Comparison of ENCODE assay signal across 8 cellular contexts in genomic region chr19:2782357-2782935, GRCh38. TPM values are rescaled to one million over a fixed set of nuclear protein-coding genes. Genes with fewer than 3 reads are reported as not detected.
DNase-seq lines count a peak whose midpoint lies in the region; ATAC-seq and TF ChIP-seq lines count a peak whose summit lies in the region.

No MANE protein-coding gene starts in this region.

- H3K4me1 ChIP-seq in left lung (peaks cover 26 to 55% of the 10 kb centered on the region in 2 donors), thymus (ENCODE audit: control insufficient read depth, insufficient read depth, low read length) (peaks cover 27% of the 10 kb centered on the region)

- no peaks in the 10 kb centered on the region for H3K9me3 Mint-ChIP-seq in activated T-cell treated with anti-CD3 and anti-CD28 coated beads, Interleukin-2, amount 50 U/mL, for 4 hours
- no peaks in the 10 kb centered on the region for H3K9me3 Mint-ChIP-seq in activated naive CD8-positive, alpha-beta T cell (ENCODE audit: low read depth)

- peak overlapping the region; percentile 82 to 91 for H3K27ac ChIP-seq in left lung
- peak overlapping the region; percentile 80 for H3K27ac ChIP-seq in thymus (ENCODE audit: low read depth)

- TF ChIP-seq CTCF in left lung (IDR thresholded peaks at IDR 0.05): peak in 1 of 2 donors; percentile 4

- peaks cover 0 to 13% of the 10 kb centered on the region in 2 donors for H3K36me3 ChIP-seq in left lung
- peaks cover 12% of the 10 kb centered on the region for H3K36me3 ChIP-seq in thymus (ENCODE audit: control insufficient read depth, insufficient read depth)

- 5% methylated on average over 24 of the region's 24 CpGs for WGBS in thymus

- no peak for DNase-seq in activated T-cell treated with anti-CD3 and anti-CD28 coated beads, Interleukin-2, amount 50 U/mL, for 4 hours
- DNase-seq in activated T-cell treated with anti-CD3 and anti-CD28 coated beads for 4 hours (no peak), left lung (no peak), EL (no peak), NCI-H1092 treated with DMSO at 0.1 percent for 48 hours (lab: John Stamatoyannopoulos, UW) (no peak)

- peak overlapping the region; percentile 91 for H3K4me3 Mint-ChIP-seq in activated T-cell treated with anti-CD3 and anti-CD28 coated beads, Interleukin-2, amount 50 U/mL, for 4 hours
- H3K4me3 Mint-ChIP-seq in activated naive CD8-positive, alpha-beta T cell: peak overlapping the region; percentile 94

- peak overlapping the region; percentile 96 to 97 for H3K4me3 ChIP-seq in left lung
- H3K4me3 ChIP-seq in thymus (ENCODE audit: low read length): peak overlapping the region; percentile 67

- intact Hi-C loops in left lung (cut with DNase I): no loop called here

- H3K4me1 Mint-ChIP-seq in activated T-cell treated with anti-CD3 and anti-CD28 coated beads, Interleukin-2, amount 50 U/mL, for 4 hours (ENCODE audit: low read depth): peaks cover 46% of the 10 kb centered on the region
- H3K4me1 Mint-ChIP-seq in activated naive CD8-positive, alpha-beta T cell (ENCODE audit: low read depth): peaks cover 52% of the 10 kb centered on the region

- no peaks in the 10 kb centered on the region for H3K9me3 ChIP-seq in left lung
- H3K9me3 ChIP-seq in thymus (ENCODE audit: control insufficient read depth): no peaks in the 10 kb centered on the region

- peaks cover 9% of the 10 kb centered on the region for H3K36me3 Mint-ChIP-seq in activated T-cell treated with anti-CD3 and anti-CD28 coated beads, Interleukin-2, amount 50 U/mL, for 4 hours (ENCODE audit: insufficient read depth)
- H3K36me3 Mint-ChIP-seq in activated naive CD8-positive, alpha-beta T cell: no peaks in the 10 kb centered on the region

- H3K27me3 Mint-ChIP-seq in activated T-cell treated with anti-CD3 and anti-CD28 coated beads, Interleukin-2, amount 50 U/mL, for 4 hours (ENCODE audit: low read depth): no peaks in the 10 kb centered on the region
- no peaks in the 10 kb centered on the region for H3K27me3 Mint-ChIP-seq in activated naive CD8-positive, alpha-beta T cell

- peak overlapping the region; percentile 88 for H3K27ac Mint-ChIP-seq in activated naive CD8-positive, alpha-beta T cell

- ATAC-seq in activated T-cell treated with anti-CD3 and anti-CD28 coated beads, Interleukin-2, amount 50 U/mL, for 4 hours: no peak
- ATAC-seq in left lung: no peak
- ATAC-seq in GM18909 (IDR thresholded peaks at IDR 0.05; ENCODE audit: poor library complexity, unreplicated experiment): no peak

- H3K27me3 ChIP-seq in left lung (no peaks in the 10 kb centered on the region), thymus (ENCODE audit: control insufficient read depth, insufficient read depth) (no peaks in the 10 kb centered on the region)

RNA-seq across cellular contexts. Expression of gene SGTA, which starts 0.6 kb away (rescaled TPM):
- 100 to 1,000 TPM in 2 of 3 donors, 10 to 100 TPM in 1; 99.3 to 107 (median 102) TPM for total RNA-seq in activated T-cell treated with anti-CD3 and anti-CD28 coated beads, Interleukin-2, amount 50 U/mL, for 4 hours
- total RNA-seq in left lung: 10 to 100 TPM; 39.6 to 46.3 TPM
- 55.4 TPM for polyA plus RNA-seq in thymus

RNA-seq across cellular contexts. Expression of gene THOP1, which starts 2.9 kb away (rescaled TPM):
- 100 to 1,000 TPM; 180 to 212 (median 188) TPM for total RNA-seq in activated T-cell treated with anti-CD3 and anti-CD28 coated beads, Interleukin-2, amount 50 U/mL, for 4 hours
- total RNA-seq in left lung: 10 to 100 TPM; 46.3 to 65.3 TPM
- polyA plus RNA-seq in thymus: 93.9 TPM

RNA-seq across cellular contexts. Expression of gene ZNF554, which starts 37.2 kb away (rescaled TPM):
- total RNA-seq in activated T-cell treated with anti-CD3 and anti-CD28 coated beads, Interleukin-2, amount 50 U/mL, for 4 hours: 1 to 10 TPM; 1.0 to 1.2 (median 1.2) TPM
- 1 to 10 TPM; 2.1 to 4.1 TPM for total RNA-seq in left lung
- 7.1 TPM for polyA plus RNA-seq in thymus

RNA-seq across cellular contexts. Expression of gene SLC39A3, which starts 42.6 kb away (rescaled TPM):
- total RNA-seq in activated T-cell treated with anti-CD3 and anti-CD28 coated beads, Interleukin-2, amount 50 U/mL, for 4 hours: 10 to 100 TPM; 53.6 to 60.5 (median 56.6) TPM
- 10 to 100 TPM; 28.4 to 33.6 TPM for total RNA-seq in left lung
- polyA plus RNA-seq in thymus: 19.2 TPM

RNA-seq across cellular contexts. Expression of gene ZNF555, which starts 58.8 kb away (rescaled TPM):
- 1 to 10 TPM; 1.2 to 1.6 (median 1.3) TPM for total RNA-seq in activated T-cell treated with anti-CD3 and anti-CD28 coated beads, Interleukin-2, amount 50 U/mL, for 4 hours
- total RNA-seq in left lung: 1 to 10 TPM; 6.2 to 6.6 TPM
- 4.2 TPM for polyA plus RNA-seq in thymus
